23 cellular contexts compared by ENCODE assay signal in genomic region chr11:9222654-9223053, GRCh38.
"Had no signal": no experiment of that assay in that cellular context is flagged by ENCODE, and none has a peak within 500 bp of the region (broad histone marks: within the 10 kb centered on the region; RNA-seq: fewer than 3 reads in every experiment).

No MANE protein-coding gene starts in this region.

- H3K36me3 Mint-ChIP-seq: activated CD4-positive, alpha-beta memory T cell treated with anti-CD3 and anti-CD28 coated beads for 36 hours had no signal

- H3K27ac Mint-ChIP-seq: activated CD4-positive, alpha-beta memory T cell treated with anti-CD3 and anti-CD28 coated beads for 36 hours; activated naive CD8-positive, alpha-beta T cell treated with anti-CD3 and anti-CD28 coated beads, Interleukin-2, amount 10 ng/mL, durations not matched to agents 7 days and 5 days; dendritic cell treated with granulocyte-macrophage colony-stimulating factor and Interleukin-4, amounts not matched to agents 40 ng/mL and 50 ng/mL, for 4 days; progenitor cell of endocrine pancreas; stimulated activated memory B cell treated with anti-CD40 and anti-IgM and Interleukin-4, amounts not matched to agents 10 μg/mL and 1 μg/mL and 100 μg/mL, for 72 hours had no signal

- H3K9me3 ChIP-seq: esophagus muscularis mucosa, gastroesophageal sphincter, heart left ventricle, sigmoid colon, stomach, thoracic aorta, upper lobe of left lung had no signal

- H3K4me2 ChIP-seq: smooth muscle cell had no signal

- H3K4me3 Mint-ChIP-seq: activated CD4-positive, alpha-beta memory T cell treated with anti-CD3 and anti-CD28 coated beads for 36 hours; activated naive CD8-positive, alpha-beta T cell treated with anti-CD3 and anti-CD28 coated beads, Interleukin-2, amount 10 ng/mL, durations not matched to agents 7 days and 5 days; dendritic cell treated with granulocyte-macrophage colony-stimulating factor and Interleukin-4, amounts not matched to agents 40 ng/mL and 50 ng/mL, for 4 days; neural crest cell; stimulated activated memory B cell treated with anti-CD40 and anti-IgM and Interleukin-4, amounts not matched to agents 10 μg/mL and 1 μg/mL and 100 μg/mL, for 72 hours had no signal

- H3K36me3 ChIP-seq: esophagus muscularis mucosa, gastroesophageal sphincter, heart left ventricle, sigmoid colon, stomach, thoracic aorta, upper lobe of left lung had no signal

- H3K27me3 Mint-ChIP-seq: activated CD4-positive, alpha-beta memory T cell treated with anti-CD3 and anti-CD28 coated beads for 36 hours; activated naive CD8-positive, alpha-beta T cell treated with anti-CD3 and anti-CD28 coated beads, Interleukin-2, amount 10 ng/mL, durations not matched to agents 7 days and 5 days; dendritic cell treated with granulocyte-macrophage colony-stimulating factor and Interleukin-4, amounts not matched to agents 40 ng/mL and 50 ng/mL, for 4 days; progenitor cell of endocrine pancreas; stimulated activated memory B cell treated with anti-CD40 and anti-IgM and Interleukin-4, amounts not matched to agents 10 μg/mL and 1 μg/mL and 100 μg/mL, for 72 hours had no signal

- H3K4me3 ChIP-seq: esophagus muscularis mucosa, gastroesophageal sphincter, heart left ventricle, sigmoid colon, smooth muscle cell, stomach, thoracic aorta, upper lobe of left lung had no signal

- H3K27me3 ChIP-seq: esophagus muscularis mucosa, gastroesophageal sphincter, heart left ventricle, sigmoid colon, stomach, upper lobe of left lung had no signal

- H3K9me3 Mint-ChIP-seq: activated CD4-positive, alpha-beta memory T cell treated with anti-CD3 and anti-CD28 coated beads for 36 hours; activated naive CD8-positive, alpha-beta T cell treated with anti-CD3 and anti-CD28 coated beads, Interleukin-2, amount 10 ng/mL, durations not matched to agents 7 days and 5 days; dendritic cell treated with granulocyte-macrophage colony-stimulating factor and Interleukin-4, amounts not matched to agents 40 ng/mL and 50 ng/mL, for 4 days; neural crest cell; stimulated activated memory B cell treated with anti-CD40 and anti-IgM and Interleukin-4, amounts not matched to agents 10 μg/mL and 1 μg/mL and 100 μg/mL, for 72 hours had no signal

- DNase-seq: activated CD4-positive, alpha-beta memory T cell treated with anti-CD3 and anti-CD28 coated beads for 36 hours; activated CD4-positive, alpha-beta T cell treated with anti-CD3 and anti-CD28 coated beads for 48 hours; activated naive CD4-positive, alpha-beta T cell treated with Interleukin-2 at 50 U/mL for 16 hours; activated naive CD8-positive, alpha-beta T cell treated with anti-CD3 and anti-CD28 coated beads, Interleukin-2, amount 10 ng/mL, durations not matched to agents 7 days and 5 days; activated T-cell treated with anti-CD3 and anti-CD28 coated beads, Interleukin-2, amount 50 U/mL, for 48 hours; amniotic stem cell; effector memory CD4-positive, alpha-beta T cell; heart left ventricle; left cardiac atrium; retina; sigmoid colon; stimulated activated CD4-positive, alpha-beta T cell treated with anti-CD3 and anti-CD28 coated beads, Interleukin-15, amount 100 ng/mL, for 24 hours; stomach; T-helper 2 cell; upper lobe of left lung had no signal

- ATAC-seq: gastroesophageal sphincter; heart left ventricle; left cardiac atrium; stimulated activated memory B cell treated with anti-CD40 and anti-IgM and Interleukin-4, amounts not matched to agents 10 μg/mL and 1 μg/mL and 100 μg/mL, for 72 hours had no signal

- H3K27ac ChIP-seq: esophagus muscularis mucosa, gastroesophageal sphincter, heart left ventricle, sigmoid colon, stomach, thoracic aorta, upper lobe of left lung had no signal
